Comparison of ENCODE assay signal across 1 cellular context in genomic region chr6:132333639-132334516, GRCh38.
TF ChIP-seq lines count a peak whose summit lies in the region.

No MANE protein-coding gene starts in this region.

TF ChIP-seq in liver, 16 proteins besides CTCF, POLR2A, EP300 and RAD21 (continued from another document):
- TF ChIP-seq REST (IDR thresholded peaks at IDR 0.05), result no peak
- no peak for TF ChIP-seq GABPA (IDR thresholded peaks at IDR 0.05 in 1 of 2, conservative IDR thresholded peaks at IDR 0.05 in 1 of 2)
- TF ChIP-seq TAF1 (conservative IDR thresholded peaks at IDR 0.05), result no peak
- TF ChIP-seq HNF4G (IDR thresholded peaks at IDR 0.05), result no peak
- TF ChIP-seq ATF3 (IDR thresholded peaks at IDR 0.05), result no peak
- peak; percentile 84 for TF ChIP-seq YY1 (IDR thresholded peaks at IDR 0.05)
- TF ChIP-seq EGR1 (IDR thresholded peaks at IDR 0.05; ENCODE audit: low read depth in 2 of 2), result peak in 1 of 2 donors; percentile 22
- peak; percentile 26 for TF ChIP-seq MAX (IDR thresholded peaks at IDR 0.05)
- peak; percentile 63 for TF ChIP-seq FOXA1 (IDR thresholded peaks at IDR 0.05)
